In the genomic region with DNA sequence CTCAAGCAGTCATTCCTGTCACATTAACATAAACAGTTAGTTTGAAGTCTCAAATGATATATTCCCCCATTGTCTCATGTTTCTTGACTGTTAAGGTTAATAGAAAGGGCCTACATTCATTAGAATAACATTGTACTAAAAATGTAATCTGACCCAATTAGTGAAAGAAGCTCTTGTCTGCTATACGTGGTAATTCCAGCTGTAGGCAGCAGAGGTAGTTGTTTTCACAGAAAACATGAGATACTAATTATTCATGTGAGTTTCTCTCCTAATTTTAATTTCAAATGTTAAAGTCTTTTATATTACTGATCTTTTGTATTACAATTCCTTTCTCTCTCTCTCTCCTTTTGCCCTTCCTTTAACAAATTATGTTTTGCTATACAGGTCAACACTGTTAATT, we compare ENCODE assay signal across 8 cellular contexts. TPM values are rescaled to one million over a fixed set of nuclear protein-coding genes. Genes with fewer than 3 reads are reported as not detected.
DNase-seq lines count a peak whose midpoint lies in the region; ATAC-seq and TF ChIP-seq lines count a peak whose summit lies in the region.

No MANE protein-coding gene starts in this region.

- no peaks in the 10 kb centered on the region for H3K27me3 ChIP-seq in heart left ventricle
- peaks cover 0 to 2% (median 0%) of the 10 kb centered on the region in 45 donors for H3K27me3 ChIP-seq in dorsolateral prefrontal cortex
- no peaks in the 10 kb centered on the region for H3K27me3 ChIP-seq in osteoblast (ENCODE audit: insufficient read depth, low read length)

- 0 to 8% (median 4%) methylated on average over 1 of the region's 1 CpG for whole genome bisulfite sequencing in heart left ventricle, 4 donors

- ATAC-seq in heart left ventricle: no peak

- H3K79me2 ChIP-seq in osteoblast (ENCODE audit: insufficient read depth, low read length): no peaks in the 10 kb centered on the region

- no peak overlapping the region for H3K27ac ChIP-seq in heart left ventricle
- no peak overlapping the region for H3K27ac ChIP-seq in dorsolateral prefrontal cortex
- no peak overlapping the region for H3K27ac ChIP-seq in osteoblast (ENCODE audit: low read depth, low read length)

- no peak for TF ChIP-seq POLR2A in heart left ventricle (IDR thresholded peaks at IDR 0.05)

- no peaks in the 10 kb centered on the region for H3K4me1 ChIP-seq in heart left ventricle
- no peaks in the 10 kb centered on the region for H3K4me1 ChIP-seq in osteoblast (ENCODE audit: insufficient read depth, low read length)

- no peak overlapping the region for H3K4me2 ChIP-seq in osteoblast (ENCODE audit: insufficient read depth, low read length)

- no peak for DNase-seq in heart left ventricle
- no peak for DNase-seq in cardiac septum (ENCODE audit: low spot score)
- DNase-seq in NCI-H69 (lab: John Stamatoyannopoulos, UW): peak; percentile 89
- no peak for DNase-seq in dorsolateral prefrontal cortex
- DNase-seq in osteoblast (ENCODE audit: insufficient read length, low spot score, missing footprints): peak; percentile 5
- DNase-seq in mesenteric fat pad (ENCODE audit: low spot score): no peak
- no peak for DNase-seq in NCI-H187 (lab: John Stamatoyannopoulos, UW)
- no peak for DNase-seq in activated T-cell treated with anti-CD3 and anti-CD28 coated beads for 4 hours

- H2AFZ ChIP-seq in osteoblast (ENCODE audit: low read length): no peak overlapping the region

- no peak overlapping the region for H3K4me3 ChIP-seq in heart left ventricle
- H3K4me3 ChIP-seq in dorsolateral prefrontal cortex: peak overlapping the region in 4 of 59 donors; percentile 0 to 12 (median 6)
- H3K4me3 ChIP-seq in osteoblast (ENCODE audit: insufficient read depth, low read length): no peak overlapping the region

- H3K36me3 ChIP-seq in heart left ventricle (no peaks in the 10 kb centered on the region), osteoblast (ENCODE audit: insufficient read depth, low read length) (no peaks in the 10 kb centered on the region)

- TF ChIP-seq CTCF in heart left ventricle (IDR thresholded peaks at IDR 0.05) (peak; percentile 44 to 71 (median 58)), dorsolateral prefrontal cortex (IDR thresholded peaks at IDR 0.05 in 54 of 56, conservative IDR thresholded peaks at IDR 0.05 in 2 of 56; ENCODE audit: low read depth in 1 of 56, partially characterized antibody in 56 of 56) (peak in 55 of 56 donors; percentile 27 to 77 (median 59)), osteoblast (IDR thresholded peaks at IDR 0.05; ENCODE audit: extremely low read depth, low read depth, low read length) (peak; percentile 60)

- intact Hi-C loops in heart left ventricle (cut with DNase I): loop anchor here in 8 of 10 donors (2.0 to 10.0 kb wide), 6 partner anchors 42 to 644 kb away; a partner anchor contains a TSS
- intact Hi-C loops in cardiac septum (cut with DNase I): loop anchor here (5.0 to 10.0 kb wide), 2 partner anchors 212 to 644 kb away; no protein-coding TSS in a partner anchor
- intact Hi-C loops in dorsolateral prefrontal cortex (cut with DNase I): no loop called here

- H4K20me1 ChIP-seq in osteoblast (ENCODE audit: insufficient read depth, low read length): no peaks in the 10 kb centered on the region

- H3K9me3 ChIP-seq in heart left ventricle (no peaks in the 10 kb centered on the region), osteoblast (ENCODE audit: low read depth, low read length) (no peaks in the 10 kb centered on the region)

RNA-seq across cellular contexts. Expression of a gene that starts 26.0 kb away (rescaled TPM):
- total RNA-seq in heart left ventricle (10 to 100 TPM; 19.3 to 33.7 (median 25.2) TPM), cardiac septum (23.2 TPM), dorsolateral prefrontal cortex (10 to 100 TPM; 17.0 to 42.8 (median 27.9) TPM), osteoblast (77.4 and 85.7 TPM in 2 replicates), mesenteric fat pad (39.8 TPM)
- polyA plus RNA-seq in heart left ventricle: 10 to 100 TPM; 14.4 to 27.5 TPM

RNA-seq across cellular contexts. Expression of a gene that starts 40.0 kb away (rescaled TPM):
- 10 to 100 TPM; 18.9 to 40.6 (median 37.6) TPM for total RNA-seq in heart left ventricle
- 10 to 100 TPM in 1 of 2 donors, 1 to 10 TPM in 1; 6.9 to 17.7 TPM for polyA plus RNA-seq in heart left ventricle
- total RNA-seq in cardiac septum: 29.1 TPM
- total RNA-seq in dorsolateral prefrontal cortex: 100 to 1,000 TPM in 73 of 120 experiments, 10 to 100 TPM in 47; 54.8 to 153 (median 108) TPM
- total RNA-seq in osteoblast: 70.2 and 71.9 TPM in 2 replicates
- 33.8 TPM for total RNA-seq in mesenteric fat pad

Comparison
In these comparisons a context has a peak if more than half of its experiments do, and no peak if none do; other contexts are left out.
1. DNase-seq: peak in NCI-H69 (single experiment) and osteoblast (single experiment); none in heart left ventricle (0 of 5), cardiac septum (single experiment), dorsolateral prefrontal cortex (0 of 10), mesenteric fat pad (single experiment), NCI-H187 (0 of 2) and activated T-cell treated with anti-CD3 and anti-CD28 coated beads for 4 hours (single experiment).
2. intact Hi-C loops: an anchor here in heart left ventricle (2.0 to 10.0 kb wide) and cardiac septum (5.0 to 10.0 kb wide); none called in dorsolateral prefrontal cortex.
3. Peak in every context shown above with its lines, with median percentiles within 50 percentile points of each other: CTCF ChIP-seq.